ENCODE assay signal across 1 cellular context in the genomic region with DNA sequence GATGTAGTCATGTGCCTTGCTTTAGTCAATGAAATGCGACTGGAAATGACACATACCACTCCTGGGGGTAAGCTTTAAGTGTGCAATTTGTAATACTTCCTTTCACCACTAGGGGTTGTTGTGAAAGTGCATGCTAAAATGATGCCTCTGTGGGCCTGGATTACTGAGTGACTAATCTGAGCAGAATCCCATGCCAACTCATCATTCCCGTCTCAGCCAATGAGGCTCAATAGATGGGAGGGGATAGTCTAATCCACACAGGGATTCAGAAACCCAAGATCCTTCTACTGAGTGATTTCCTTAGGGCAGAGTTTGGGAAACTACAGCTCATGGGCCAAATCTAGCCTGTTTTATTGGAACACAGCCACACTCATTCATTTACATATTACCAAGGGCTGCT.
TF ChIP-seq lines count a peak whose summit lies in the region.

No MANE protein-coding gene starts in this region.

TF ChIP-seq in SK-N-SH, 30 proteins besides CTCF, POLR2A, EP300 and RAD21 (continued from another document):
- no peak for TF ChIP-seq REST (IDR thresholded peaks at IDR 0.05; ENCODE audit: low read depth, low read length)
- no peak for TF ChIP-seq RCOR1 (IDR thresholded peaks at IDR 0.05; ENCODE audit: low read length)
- TF ChIP-seq MEF2A (IDR thresholded peaks at IDR 0.05; ENCODE audit: borderline replicate concordance, low read depth) = no peak
- no peak for TF ChIP-seq FOXM1 (IDR thresholded peaks at IDR 0.05; ENCODE audit: low read depth)
- no peak for TF ChIP-seq FOXJ3 (CRISPR knock-in tag; IDR thresholded peaks at IDR 0.05)
- no peak for TF ChIP-seq NRF1 (IDR thresholded peaks at IDR 0.05; ENCODE audit: low read depth, low read length)
- no peak for TF ChIP-seq TAF1 (IDR thresholded peaks at IDR 0.05; ENCODE audit: borderline replicate concordance, low read depth, low read length)
- no peak for TF ChIP-seq CHD2 (IDR thresholded peaks at IDR 0.05; ENCODE audit: low read length, partially characterized antibody)
- no peak for TF ChIP-seq TEAD4 (IDR thresholded peaks at IDR 0.05; ENCODE audit: borderline replicate concordance, insufficient read depth)
- TF ChIP-seq POLR2AphosphoS5 (IDR thresholded peaks at IDR 0.05; ENCODE audit: low read depth, low read length) = no peak
- no peak for TF ChIP-seq JUND (IDR thresholded peaks at IDR 0.05)
- TF ChIP-seq MXI1 (IDR thresholded peaks at IDR 0.05; ENCODE audit: low read depth, low read length) = no peak
